Comparison of ENCODE assay signal across 3 cellular contexts in the genomic region with DNA sequence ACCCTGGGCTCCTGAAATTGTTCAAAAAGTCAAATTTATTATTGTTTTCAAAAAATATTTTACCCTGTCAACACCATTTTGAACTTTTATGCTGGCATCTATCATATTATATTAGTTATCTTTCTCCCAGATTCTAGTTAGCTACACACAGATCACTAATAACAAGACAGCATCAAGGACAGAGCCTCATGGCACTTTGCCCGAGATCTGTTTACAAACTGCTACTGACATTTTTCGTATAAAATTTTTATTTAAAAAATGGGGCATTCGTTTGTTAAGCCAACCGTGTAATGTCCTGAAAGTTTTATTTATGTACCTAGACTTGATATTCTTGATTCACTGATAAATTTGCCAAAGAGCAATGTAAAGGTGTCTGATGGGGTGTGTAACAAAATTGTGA.
"Had no signal": no experiment of that assay in that cellular context is flagged by ENCODE, and none has a peak within 500 bp of the region (broad histone marks: within the 10 kb centered on the region; RNA-seq: fewer than 3 reads in every experiment).

No MANE protein-coding gene starts in this region.

- DNase-seq: IMR-90 had no signal

- H3K4me3 ChIP-seq: K562 had no signal

- H3K27ac ChIP-seq: HL-60 had no signal
